Comparison of ENCODE assay signal across 3 cellular contexts in the genomic region with DNA sequence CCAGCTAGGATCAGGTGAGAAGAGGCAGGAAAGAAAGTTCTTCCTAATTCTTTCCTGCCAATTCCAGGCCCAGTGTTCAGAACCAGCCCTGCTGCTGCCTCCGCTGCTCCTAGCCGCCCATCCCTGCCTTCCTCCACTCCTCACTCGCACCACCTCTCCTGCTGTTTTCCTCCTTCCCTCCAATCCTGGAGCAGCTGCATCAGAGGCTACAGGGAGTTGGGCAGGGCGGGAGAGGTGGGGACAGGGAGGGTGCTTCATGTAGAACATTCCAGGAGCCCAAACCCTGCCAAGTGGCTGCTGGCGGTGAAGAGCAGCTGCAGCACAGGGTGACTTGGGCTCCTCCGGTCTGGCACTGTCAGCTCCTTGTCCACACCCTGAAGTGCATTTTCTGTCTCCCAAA.
A peak's percentile ranks its signal among the peaks of the same experiment; 100 is the strongest.
TF ChIP-seq lines count a peak whose summit lies in the region.

No MANE protein-coding gene starts in this region.

TF ChIP-seq in GM23338, 12 proteins besides CTCF, POLR2A, EP300 and RAD21 (continues in another document):
- TF ChIP-seq, protein P1, sequence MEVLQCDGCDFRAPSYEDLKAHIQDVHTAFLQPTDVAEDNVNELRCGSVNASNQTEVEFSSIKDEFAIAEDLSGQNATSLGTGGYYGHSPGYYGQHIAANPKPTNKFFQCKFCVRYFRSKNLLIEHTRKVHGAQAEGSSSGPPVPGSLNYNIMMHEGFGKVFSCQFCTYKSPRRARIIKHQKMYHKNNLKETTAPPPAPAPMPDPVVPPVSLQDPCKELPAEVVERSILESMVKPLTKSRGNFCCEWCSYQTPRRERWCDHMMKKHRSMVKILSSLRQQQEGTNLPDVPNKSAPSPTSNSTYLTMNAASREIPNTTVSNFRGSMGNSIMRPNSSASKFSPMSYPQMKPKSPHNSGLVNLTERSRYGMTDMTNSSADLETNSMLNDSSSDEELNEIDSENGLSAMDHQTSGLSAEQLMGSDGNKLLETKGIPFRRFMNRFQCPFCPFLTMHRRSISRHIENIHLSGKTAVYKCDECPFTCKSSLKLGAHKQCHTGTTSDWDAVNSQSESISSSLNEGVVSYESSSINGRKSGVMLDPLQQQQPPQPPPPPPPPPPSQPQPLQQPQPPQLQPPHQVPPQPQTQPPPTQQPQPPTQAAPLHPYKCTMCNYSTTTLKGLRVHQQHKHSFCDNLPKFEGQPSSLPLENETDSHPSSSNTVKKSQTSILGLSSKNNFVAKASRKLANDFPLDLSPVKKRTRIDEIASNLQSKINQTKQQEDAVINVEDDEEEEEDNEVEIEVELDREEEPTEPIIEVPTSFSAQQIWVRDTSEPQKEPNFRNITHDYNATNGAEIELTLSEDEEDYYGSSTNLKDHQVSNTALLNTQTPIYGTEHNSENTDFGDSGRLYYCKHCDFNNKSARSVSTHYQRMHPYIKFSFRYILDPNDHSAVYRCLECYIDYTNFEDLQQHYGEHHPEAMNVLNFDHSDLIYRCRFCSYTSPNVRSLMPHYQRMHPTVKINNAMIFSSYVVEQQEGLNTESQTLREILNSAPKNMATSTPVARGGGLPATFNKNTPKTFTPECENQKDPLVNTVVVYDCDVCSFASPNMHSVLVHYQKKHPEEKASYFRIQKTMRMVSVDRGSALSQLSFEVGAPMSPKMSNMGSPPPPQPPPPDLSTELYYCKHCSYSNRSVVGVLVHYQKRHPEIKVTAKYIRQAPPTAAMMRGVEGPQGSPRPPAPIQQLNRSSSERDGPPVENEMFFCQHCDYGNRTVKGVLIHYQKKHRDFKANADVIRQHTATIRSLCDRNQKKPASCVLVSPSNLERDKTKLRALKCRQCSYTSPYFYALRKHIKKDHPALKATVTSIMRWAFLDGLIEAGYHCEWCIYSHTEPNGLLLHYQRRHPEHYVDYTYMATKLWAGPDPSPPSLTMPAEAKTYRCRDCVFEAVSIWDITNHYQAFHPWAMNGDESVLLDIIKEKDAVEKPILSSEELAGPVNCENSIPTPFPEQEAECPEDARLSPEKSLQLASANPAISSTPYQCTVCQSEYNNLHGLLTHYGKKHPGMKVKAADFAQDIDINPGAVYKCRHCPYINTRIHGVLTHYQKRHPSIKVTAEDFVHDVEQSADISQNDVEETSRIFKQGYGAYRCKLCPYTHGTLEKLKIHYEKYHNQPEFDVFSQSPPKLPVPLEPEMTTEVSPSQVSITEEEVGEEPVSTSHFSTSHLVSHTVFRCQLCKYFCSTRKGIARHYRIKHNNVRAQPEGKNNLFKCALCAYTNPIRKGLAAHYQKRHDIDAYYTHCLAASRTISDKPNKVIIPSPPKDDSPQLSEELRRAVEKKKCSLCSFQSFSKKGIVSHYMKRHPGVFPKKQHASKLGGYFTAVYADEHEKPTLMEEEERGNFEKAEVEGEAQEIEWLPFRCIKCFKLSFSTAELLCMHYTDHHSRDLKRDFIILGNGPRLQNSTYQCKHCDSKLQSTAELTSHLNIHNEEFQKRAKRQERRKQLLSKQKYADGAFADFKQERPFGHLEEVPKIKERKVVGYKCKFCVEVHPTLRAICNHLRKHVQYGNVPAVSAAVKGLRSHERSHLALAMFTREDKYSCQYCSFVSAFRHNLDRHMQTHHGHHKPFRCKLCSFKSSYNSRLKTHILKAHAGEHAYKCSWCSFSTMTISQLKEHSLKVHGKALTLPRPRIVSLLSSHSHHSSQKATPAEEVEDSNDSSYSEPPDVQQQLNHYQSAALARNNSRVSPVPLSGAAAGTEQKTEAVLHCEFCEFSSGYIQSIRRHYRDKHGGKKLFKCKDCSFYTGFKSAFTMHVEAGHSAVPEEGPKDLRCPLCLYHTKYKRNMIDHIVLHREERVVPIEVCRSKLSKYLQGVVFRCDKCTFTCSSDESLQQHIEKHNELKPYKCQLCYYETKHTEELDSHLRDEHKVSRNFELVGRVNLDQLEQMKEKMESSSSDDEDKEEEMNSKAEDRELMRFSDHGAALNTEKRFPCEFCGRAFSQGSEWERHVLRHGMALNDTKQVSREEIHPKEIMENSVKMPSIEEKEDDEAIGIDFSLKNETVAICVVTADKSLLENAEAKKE (CRISPR knock-in tag; IDR thresholded peaks at IDR 0.05), result no peak
- no peak for TF ChIP-seq EZH2 (IDR thresholded peaks at IDR 0.05; ENCODE audit: low read depth, unreplicated experiment)

TF ChIP-seq in HepG2, 621 proteins besides CTCF, POLR2A, EP300 and RAD21:
- TF ChIP-seq AGO2 (optimal IDR thresholded peaks at IDR 0.05; ENCODE audit: low read depth, low read length), result peak; percentile 8
- TF ChIP-seq, protein P2, sequence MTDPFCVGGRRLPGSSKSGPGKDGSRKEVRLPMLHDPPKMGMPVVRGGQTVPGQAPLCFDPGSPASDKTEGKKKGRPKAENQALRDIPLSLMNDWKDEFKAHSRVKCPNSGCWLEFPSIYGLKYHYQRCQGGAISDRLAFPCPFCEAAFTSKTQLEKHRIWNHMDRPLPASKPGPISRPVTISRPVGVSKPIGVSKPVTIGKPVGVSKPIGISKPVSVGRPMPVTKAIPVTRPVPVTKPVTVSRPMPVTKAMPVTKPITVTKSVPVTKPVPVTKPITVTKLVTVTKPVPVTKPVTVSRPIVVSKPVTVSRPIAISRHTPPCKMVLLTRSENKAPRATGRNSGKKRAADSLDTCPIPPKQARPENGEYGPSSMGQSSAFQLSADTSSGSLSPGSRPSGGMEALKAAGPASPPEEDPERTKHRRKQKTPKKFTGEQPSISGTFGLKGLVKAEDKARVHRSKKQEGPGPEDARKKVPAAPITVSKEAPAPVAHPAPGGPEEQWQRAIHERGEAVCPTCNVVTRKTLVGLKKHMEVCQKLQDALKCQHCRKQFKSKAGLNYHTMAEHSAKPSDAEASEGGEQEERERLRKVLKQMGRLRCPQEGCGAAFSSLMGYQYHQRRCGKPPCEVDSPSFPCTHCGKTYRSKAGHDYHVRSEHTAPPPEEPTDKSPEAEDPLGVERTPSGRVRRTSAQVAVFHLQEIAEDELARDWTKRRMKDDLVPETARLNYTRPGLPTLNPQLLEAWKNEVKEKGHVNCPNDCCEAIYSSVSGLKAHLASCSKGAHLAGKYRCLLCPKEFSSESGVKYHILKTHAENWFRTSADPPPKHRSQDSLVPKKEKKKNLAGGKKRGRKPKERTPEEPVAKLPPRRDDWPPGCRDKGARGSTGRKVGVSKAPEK (CRISPR knock-in tag; IDR thresholded peaks at IDR 0.05; ENCODE audit: borderline replicate concordance), result no peak
TF ChIP-seq in HepG2: peak in this region for 1.

TF ChIP-seq in SK-N-SH, 30 proteins besides CTCF, POLR2A, EP300 and RAD21:
- TF ChIP-seq IRF3 (IDR thresholded peaks at IDR 0.05; ENCODE audit: low read depth, low read length) (no peak), TCF12 (IDR thresholded peaks at IDR 0.05) (no peak), JUND (IDR thresholded peaks at IDR 0.05) (no peak), CHD2 (IDR thresholded peaks at IDR 0.05; ENCODE audit: low read length, partially characterized antibody) (no peak)
- TF ChIP-seq, protein P3, sequence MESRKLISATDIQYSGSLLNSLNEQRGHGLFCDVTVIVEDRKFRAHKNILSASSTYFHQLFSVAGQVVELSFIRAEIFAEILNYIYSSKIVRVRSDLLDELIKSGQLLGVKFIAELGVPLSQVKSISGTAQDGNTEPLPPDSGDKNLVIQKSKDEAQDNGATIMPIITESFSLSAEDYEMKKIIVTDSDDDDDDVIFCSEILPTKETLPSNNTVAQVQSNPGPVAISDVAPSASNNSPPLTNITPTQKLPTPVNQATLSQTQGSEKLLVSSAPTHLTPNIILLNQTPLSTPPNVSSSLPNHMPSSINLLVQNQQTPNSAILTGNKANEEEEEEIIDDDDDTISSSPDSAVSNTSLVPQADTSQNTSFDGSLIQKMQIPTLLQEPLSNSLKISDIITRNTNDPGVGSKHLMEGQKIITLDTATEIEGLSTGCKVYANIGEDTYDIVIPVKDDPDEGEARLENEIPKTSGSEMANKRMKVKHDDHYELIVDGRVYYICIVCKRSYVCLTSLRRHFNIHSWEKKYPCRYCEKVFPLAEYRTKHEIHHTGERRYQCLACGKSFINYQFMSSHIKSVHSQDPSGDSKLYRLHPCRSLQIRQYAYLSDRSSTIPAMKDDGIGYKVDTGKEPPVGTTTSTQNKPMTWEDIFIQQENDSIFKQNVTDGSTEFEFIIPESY (IDR thresholded peaks at IDR 0.05; ENCODE audit: borderline replicate concordance, low read depth), result no peak
- TF ChIP-seq, protein P4, sequence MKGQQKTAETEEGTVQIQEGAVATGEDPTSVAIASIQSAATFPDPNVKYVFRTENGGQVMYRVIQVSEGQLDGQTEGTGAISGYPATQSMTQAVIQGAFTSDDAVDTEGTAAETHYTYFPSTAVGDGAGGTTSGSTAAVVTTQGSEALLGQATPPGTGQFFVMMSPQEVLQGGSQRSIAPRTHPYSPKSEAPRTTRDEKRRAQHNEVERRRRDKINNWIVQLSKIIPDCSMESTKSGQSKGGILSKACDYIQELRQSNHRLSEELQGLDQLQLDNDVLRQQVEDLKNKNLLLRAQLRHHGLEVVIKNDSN (IDR thresholded peaks at IDR 0.05; ENCODE audit: borderline replicate concordance, low read depth), result no peak
